Comparison of ENCODE assay signal across 8 cellular contexts in genomic region chr9:36862206-36863145, GRCh38.
DNase-seq lines count a peak whose midpoint lies in the region; ATAC-seq and TF ChIP-seq lines count a peak whose summit lies in the region.

No MANE protein-coding gene starts in this region.

- no peak overlapping the region for H3K4me2 ChIP-seq in OCI-LY3 (ENCODE audit: low read length)

- peaks cover 29% of the 10 kb centered on the region for H3K27me3 Mint-ChIP-seq in neural crest cell (ENCODE audit: low read depth)
- H3K27me3 Mint-ChIP-seq in activated T-helper 2 cell treated with anti-CD3 and anti-CD28 coated beads, Interferon-gamma antibody, Interleukin-2, Interleukin-4, amounts not matched to agents 10 μg/mL and 5 μg/mL and 100 μg/mL, durations not matched to agents 14 hours and 24 hours and 36 hours (ENCODE audit: low read depth), result peaks cover 2% of the 10 kb centered on the region

- H3K27ac Mint-ChIP-seq in neural crest cell (ENCODE audit: unreplicated experiment), result no peak overlapping the region
- H3K27ac Mint-ChIP-seq in activated T-helper 2 cell treated with anti-CD3 and anti-CD28 coated beads, Interferon-gamma antibody, Interleukin-2, Interleukin-4, amounts not matched to agents 10 μg/mL and 5 μg/mL and 100 μg/mL, durations not matched to agents 14 hours and 24 hours and 36 hours, result no peak overlapping the region

- H3K4me1 Mint-ChIP-seq in neural crest cell, result peaks cover 25% of the 10 kb centered on the region
- no peaks in the 10 kb centered on the region for H3K4me1 Mint-ChIP-seq in activated T-helper 2 cell treated with anti-CD3 and anti-CD28 coated beads, Interferon-gamma antibody, Interleukin-2, Interleukin-4, amounts not matched to agents 10 μg/mL and 5 μg/mL and 100 μg/mL, durations not matched to agents 14 hours and 24 hours and 36 hours (ENCODE audit: low read depth)

- WGBS in esophagus squamous epithelium, 2 donors, result 41 to 67% methylated on average over 16 to 17 of the region's 21 CpGs

- TF ChIP-seq POLR2A in esophagus squamous epithelium (IDR thresholded peaks at IDR 0.05), result no peak

- no peaks in the 10 kb centered on the region for H3K36me3 Mint-ChIP-seq in neural crest cell (ENCODE audit: low read depth)
- H3K36me3 Mint-ChIP-seq in activated T-helper 2 cell treated with anti-CD3 and anti-CD28 coated beads, Interferon-gamma antibody, Interleukin-2, Interleukin-4, amounts not matched to agents 10 μg/mL and 5 μg/mL and 100 μg/mL, durations not matched to agents 14 hours and 24 hours and 36 hours (ENCODE audit: low read depth), result no peaks in the 10 kb centered on the region

- no peaks in the 10 kb centered on the region for H3K9me3 ChIP-seq in OCI-LY3 (ENCODE audit: insufficient read depth, low read length)
- no peaks in the 10 kb centered on the region for H3K9me3 ChIP-seq in esophagus squamous epithelium

- peaks cover 77% of the 10 kb centered on the region for H4K20me1 ChIP-seq in OCI-LY3 (ENCODE audit: insufficient read depth, low read length)

- intact Hi-C loops in esophagus squamous epithelium (cut with DNase I), result no loop called here
- intact Hi-C loops in activated T-helper 2 cell treated with anti-CD3 and anti-CD28 coated beads, Interferon-gamma antibody, Interleukin-2, Interleukin-4, amounts not matched to agents 10 μg/mL and 5 μg/mL and 100 μg/mL, durations not matched to agents 14 hours and 24 hours and 36 hours (cut with micrococcal nuclease), result no loop called here

- H3K27me3 ChIP-seq in OCI-LY3 (ENCODE audit: low read depth, low read length) (no peaks in the 10 kb centered on the region), esophagus squamous epithelium (peaks cover 0 to 81% (median 0%) of the 10 kb centered on the region in 4 donors)

- peaks cover 80% of the 10 kb centered on the region for H3K79me2 ChIP-seq in OCI-LY3 (ENCODE audit: low read length)

- TF ChIP-seq CTCF in OCI-LY3 (IDR thresholded peaks at IDR 0.05; ENCODE audit: low read depth, low read length) (peak; percentile 37; the same call in 1 of the 2 replicates), esophagus squamous epithelium (IDR thresholded peaks at IDR 0.05) (peak in 5 of 6 experiments; percentile 29 to 52 (median 34)), neural crest cell (conservative IDR thresholded peaks at IDR 0.05) (peak; percentile 72), omental fat pad (IDR thresholded peaks at IDR 0.05) (no peak)

- ATAC-seq in omental fat pad (ENCODE audit: low FRiP score) (no peak), GM18870 (IDR thresholded peaks at IDR 0.05; ENCODE audit: unreplicated experiment) (no peak)

- H3K4me1 ChIP-seq in OCI-LY3 (ENCODE audit: low read length), result peaks cover 11% of the 10 kb centered on the region; the same call in 1 of the 2 replicates
- H3K4me1 ChIP-seq in esophagus squamous epithelium, result peaks cover 0 to 8% (median 0%) of the 10 kb centered on the region in 3 donors

- no peak overlapping the region for H2AFZ ChIP-seq in OCI-LY3 (ENCODE audit: low read depth, low read length)

- H3K4me3 Mint-ChIP-seq in neural crest cell, result no peak overlapping the region
- H3K4me3 Mint-ChIP-seq in activated T-helper 2 cell treated with anti-CD3 and anti-CD28 coated beads, Interferon-gamma antibody, Interleukin-2, Interleukin-4, amounts not matched to agents 10 μg/mL and 5 μg/mL and 100 μg/mL, durations not matched to agents 14 hours and 24 hours and 36 hours (ENCODE audit: low read depth), result no peak overlapping the region

- H3K36me3 ChIP-seq in OCI-LY3 (replicated peaks; ENCODE audit: low read depth, low read length) (peaks cover 63% of the 10 kb centered on the region), esophagus squamous epithelium (no peaks in the 10 kb centered on the region)

- peak; percentile 22 for DNase-seq in SIG-M5 treated with dmso at 0.1 percent for 504 hours (lab: John Stamatoyannopoulos, UW; ENCODE audit: unreplicated experiment)
- DNase-seq in SIG-M5 (lab: John Stamatoyannopoulos, UW), result no peak
- DNase-seq in esophagus squamous epithelium (lab: John Stamatoyannopoulos, UW), result no peak
- DNase-seq in neural crest cell (ENCODE audit: low read depth, low spot score), result peak; percentile 60
- no peak for DNase-seq in omental fat pad (ENCODE audit: low spot score)
- DNase-seq in activated T-helper 2 cell treated with anti-CD3 and anti-CD28 coated beads, Interferon-gamma antibody, Interleukin-2, Interleukin-4, amounts not matched to agents 10 μg/mL and 5 μg/mL and 100 μg/mL, durations not matched to agents 14 hours and 24 hours and 36 hours (ENCODE audit: low spot score), result no peak

- no peaks in the 10 kb centered on the region for H3K9me3 Mint-ChIP-seq in neural crest cell
- no peaks in the 10 kb centered on the region for H3K9me3 Mint-ChIP-seq in activated T-helper 2 cell treated with anti-CD3 and anti-CD28 coated beads, Interferon-gamma antibody, Interleukin-2, Interleukin-4, amounts not matched to agents 10 μg/mL and 5 μg/mL and 100 μg/mL, durations not matched to agents 14 hours and 24 hours and 36 hours

- H3K4me3 ChIP-seq in OCI-LY3 (ENCODE audit: low read length) (no peak overlapping the region), esophagus squamous epithelium (no peak overlapping the region)

- H3K27ac ChIP-seq in OCI-LY3 (ENCODE audit: low read length) (no peak overlapping the region), esophagus squamous epithelium (no peak overlapping the region)

- H3K9ac ChIP-seq in OCI-LY3 (ENCODE audit: low read length), result no peak overlapping the region

Comparison
In these comparisons a context has a peak if more than half of its experiments do, and no peak if none do; other contexts are left out.
1. DNase-seq: peak in SIG-M5 treated with dmso at 0.1 percent for 504 hours (single experiment) and neural crest cell (single experiment); none in SIG-M5 (single experiment), esophagus squamous epithelium (single experiment), omental fat pad (single experiment) and activated T-helper 2 cell treated with anti-CD3 and anti-CD28 coated beads, Interferon-gamma antibody, Interleukin-2, Interleukin-4, amounts not matched to agents 10 μg/mL and 5 μg/mL and 100 μg/mL, durations not matched to agents 14 hours and 24 hours and 36 hours (single experiment).
2. CTCF ChIP-seq: peak in OCI-LY3 (single experiment), esophagus squamous epithelium (5 of 6) and neural crest cell (single experiment); none in omental fat pad (0 of 3).